20 cellular contexts compared by ENCODE assay signal in the genomic region with DNA sequence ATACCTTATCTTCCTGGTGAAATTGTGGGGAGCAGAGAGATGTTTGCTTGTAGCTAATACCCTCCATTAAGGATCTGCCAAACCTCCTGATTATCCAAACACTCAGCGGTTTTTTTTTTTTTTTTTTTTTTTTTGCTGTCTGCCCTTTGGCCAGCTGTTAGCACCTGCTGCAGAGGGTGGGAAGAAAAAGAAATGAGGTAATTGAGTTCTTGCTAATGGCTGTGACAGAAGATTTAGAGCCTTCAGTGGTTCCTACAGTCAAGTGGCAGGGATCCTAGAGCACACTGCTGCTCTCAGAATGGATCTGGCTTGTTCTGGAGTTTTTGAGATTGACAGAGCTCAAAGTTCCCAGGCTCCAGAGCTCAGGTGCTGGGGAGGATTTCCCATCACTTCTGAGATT.
DNase-seq lines count a peak whose midpoint lies in the region; ATAC-seq lines count a peak whose summit lies in the region.
"Had no signal": no experiment of that assay in that cellular context is flagged by ENCODE, and none has a peak within 500 bp of the region (broad histone marks: within the 10 kb centered on the region; RNA-seq: fewer than 3 reads in every experiment).

No MANE protein-coding gene starts in this region.

- DNase-seq in NCI-H2196 treated with DMSO at 0.1 percent for 48 hours (lab: John Stamatoyannopoulos, UW; ENCODE audit: unreplicated experiment) (peak; percentile 10), NCI-H2196 (lab: John Stamatoyannopoulos, UW; ENCODE audit: unreplicated experiment) (no peak), NCI-H1105 treated with DMSO at 0.1 percent for 48 hours (lab: John Stamatoyannopoulos, UW) (peak; percentile 76), NCI-H2171 treated with DMSO at 0.1 percent for 48 hours (lab: John Stamatoyannopoulos, UW) (peak; percentile 88), left kidney (ENCODE audit: low read depth, low spot score) (peak; percentile 35), D341Med (ENCODE audit: low spot score) (no peak)
- no peak for DNase-seq in activated CD8-positive, alpha-beta memory T cell treated with anti-CD3 and anti-CD28 coated beads, Interleukin-2, amount 50 U/mL, for 48 hours
- DNase-seq: activated CD4-positive, alpha-beta T cell treated with anti-CD3 and anti-CD28 coated beads, Interleukin-2, amount 50 U/mL, for 4 hours; activated effector memory CD4-positive, alpha-beta T cell treated with anti-CD3 and anti-CD28 coated beads, Interleukin-2, amount 50 U/mL, for 16 hours; activated naive CD8-positive, alpha-beta T cell treated with anti-CD3 and anti-CD28 coated beads, Interleukin-2, amount 50 U/mL, for 24 hours; effector memory CD8-positive, alpha-beta T cell; gastrocnemius medialis; GM23248; kidney glomerular epithelial cell; natural killer cell; OCI-M1; ovary; stimulated activated CD4-positive, alpha-beta T cell treated with anti-CD3 and anti-CD28 coated beads, Interleukin-15, amount 100 ng/mL, for 24 hours; uterus had no signal

- ATAC-seq in HG02798 (IDR thresholded peaks at IDR 0.05; ENCODE audit: poor library complexity, unreplicated experiment) = no peak
- ATAC-seq: activated naive CD8-positive, alpha-beta T cell treated with anti-CD3 and anti-CD28 coated beads, Interleukin-2, amount 50 U/mL, for 24 hours; effector memory CD8-positive, alpha-beta T cell; gastrocnemius medialis; natural killer cell had no signal

Comparison
In these comparisons a context has a peak if more than half of its experiments do, and no peak if none do; other contexts are left out.
1. DNase-seq: peak in NCI-H2196 treated with DMSO at 0.1 percent for 48 hours (single experiment), NCI-H1105 treated with DMSO at 0.1 percent for 48 hours (single experiment), NCI-H2171 treated with DMSO at 0.1 percent for 48 hours (single experiment) and left kidney (single experiment); none in NCI-H2196 (single experiment), activated CD8-positive, alpha-beta memory T cell treated with anti-CD3 and anti-CD28 coated beads, Interleukin-2, amount 50 U/mL, for 48 hours (single experiment) and D341Med (single experiment).